Comparison of ENCODE assay signal across 8 cellular contexts in the genomic region with DNA sequence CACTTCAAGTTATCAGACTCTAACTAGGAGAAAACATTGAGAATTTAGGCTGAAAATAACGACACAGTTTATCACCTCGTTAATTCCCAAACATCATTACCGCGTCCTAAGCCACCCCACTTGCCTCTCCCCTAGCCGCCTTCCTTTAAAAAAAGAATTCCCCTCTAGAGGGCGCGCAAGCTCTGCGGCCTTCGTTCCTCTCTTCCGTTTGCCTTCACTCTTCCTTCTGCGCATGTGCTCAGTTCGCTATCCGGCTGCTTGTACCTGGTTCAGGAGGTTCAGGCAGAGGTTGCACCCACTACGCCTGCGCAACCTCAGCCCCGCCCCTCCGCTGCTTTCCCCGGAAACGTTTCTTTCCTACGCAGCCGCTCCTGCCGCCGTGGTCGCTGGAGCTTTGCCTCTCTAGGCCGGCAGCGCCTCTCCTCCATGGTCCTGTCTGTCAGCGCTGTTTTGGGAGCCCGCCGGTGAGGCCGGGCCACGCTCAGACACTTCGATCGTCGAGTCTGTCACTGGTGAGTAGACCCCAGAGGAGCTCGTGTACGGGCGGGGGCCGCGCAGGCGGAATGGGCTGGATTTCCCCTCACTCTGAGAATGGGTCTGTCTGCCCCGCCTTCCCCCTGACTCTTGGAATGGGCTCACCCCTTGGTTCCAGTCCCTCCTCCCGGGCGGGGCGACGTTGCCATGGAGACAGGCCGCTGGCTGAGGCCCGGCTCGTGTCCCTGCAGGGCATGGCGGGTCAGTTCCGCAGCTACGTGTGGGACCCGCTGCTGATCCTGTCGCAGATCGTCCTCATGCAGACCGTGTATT. TPM values are rescaled to one million over a fixed set of nuclear protein-coding genes. Genes with fewer than 3 reads are reported as not detected.
DNase-seq lines count a peak whose midpoint lies in the region; ATAC-seq, FAIRE-seq and TF ChIP-seq lines count a peak whose summit lies in the region.

A gene (plus strand): TSS at position 353 of the 807 bp plus-strand sequence. CDS start 376 bp downstream, at position 729.

- peak within 1 kb of the TSS; percentile 68 for H2AFZ ChIP-seq in HepG2 (ENCODE audit: low read length)

- FAIRE-seq in HepG2 (lab: Jason Lieb, UNC): peak; percentile 92

- DNase-seq in CD4-positive, alpha-beta memory T cell: peak; percentile 98 to 99 (median 99)
- DNase-seq in NCI-H82 (lab: John Stamatoyannopoulos, UW): peak; percentile 100
- DNase-seq in activated CD4-positive, alpha-beta T cell treated with anti-CD3 and anti-CD28 coated beads, Interleukin-2, amount 50 U/mL, for 48 hours: peak; percentile 99
- peak; percentile 97 to 99 for DNase-seq in dermis microvascular lymphatic vessel endothelial cell (ENCODE audit: low read depth in 2 of 2)
- DNase-seq in HepG2 (ENCODE audit: low spot score): peak; percentile 100
- peak; percentile 98 for DNase-seq in stimulated activated CD4-positive, alpha-beta T cell treated with anti-CD3 and anti-CD28 coated beads, Interleukin-4, amount 100 ng/mL, for 1 hour

- peaks cover 30% of the 10 kb centered on the region for H3K36me3 ChIP-seq in CD4-positive, alpha-beta memory T cell (ENCODE audit: insufficient read depth, low read length)
- peaks cover 17 to 27% of the 10 kb centered on the region in 2 experiments for H3K36me3 ChIP-seq in HepG2 (replicated peaks in 1 of 2; ENCODE audit: control insufficient read depth in 1 of 2, insufficient read depth in 2 of 2, low read length in 2 of 2)

- ATAC-seq in GM19438 (IDR thresholded peaks at IDR 0.05; ENCODE audit: low read depth, unreplicated experiment) (peak; percentile 70), HG03575 (IDR thresholded peaks at IDR 0.05; ENCODE audit: extremely low read depth, insufficient number of reproducible peaks, low FRiP score, unreplicated experiment) (peak; percentile 64), HepG2 (peak; percentile 89)

- H4K20me1 ChIP-seq in HepG2 (ENCODE audit: insufficient read depth, low read length): peaks cover 5% of the 10 kb centered on the region; the same call in 1 of the 2 replicates

- H3K4me1 ChIP-seq in CD4-positive, alpha-beta memory T cell (ENCODE audit: insufficient read depth, low read length): peaks cover 41% of the 10 kb centered on the region
- H3K4me1 ChIP-seq in HepG2 (ENCODE audit: insufficient read depth, low read length): peaks cover 64% of the 10 kb centered on the region

- under 1% methylated on average over 48 of the region's 55 CpGs for WGBS in HepG2 (ENCODE audit: low lambda C conversion rate)

- peaks cover 28 to 59% (median 52%) of the 10 kb centered on the region in 4 donors for H3K4me1 Mint-ChIP-seq in CD4-positive, alpha-beta memory T cell

- H3K79me2 ChIP-seq in HepG2 (ENCODE audit: insufficient read depth, low read length): peaks cover 13% of the 10 kb centered on the region

- H3K9me3 ChIP-seq in CD4-positive, alpha-beta memory T cell (ENCODE audit: control insufficient read depth in 1 of 2, low read length in 2 of 2): no peaks in the 10 kb centered on the region
- no peaks in the 10 kb centered on the region for H3K9me3 ChIP-seq in HepG2 (ENCODE audit: low read length)

- peaks cover 17 to 41% of the 10 kb centered on the region in 2 donors for H3K36me3 Mint-ChIP-seq in CD4-positive, alpha-beta memory T cell

- peak; percentile 99 for TF ChIP-seq CTCF in HepG2 (CRISPR knock-in tag; IDR thresholded peaks at IDR 0.05)

- H3K9ac ChIP-seq in HepG2 (ENCODE audit: insufficient read depth, low read depth, low read length): peak within 1 kb of the TSS; percentile 93

- no peaks in the 10 kb centered on the region for H3K9me3 Mint-ChIP-seq in CD4-positive, alpha-beta memory T cell

- peak within 1 kb of the TSS; percentile 95 to 99 (median 98) for H3K4me3 Mint-ChIP-seq in CD4-positive, alpha-beta memory T cell

- H3K27ac Mint-ChIP-seq in CD4-positive, alpha-beta memory T cell: peak within 1 kb of the TSS; percentile 98 to 100 (median 100)

- TF ChIP-seq RAD21 in HepG2 (CRISPR knock-in tag; IDR thresholded peaks at IDR 0.05): peak; percentile 89

- peak within 1 kb of the TSS; percentile 94 for H3K4me2 ChIP-seq in HepG2 (ENCODE audit: low read depth, low read length)

- intact Hi-C loops in CD4-positive, alpha-beta memory T cell (cut with micrococcal nuclease): loop anchor here (1.0 to 5.0 kb wide), 7 partner anchors 10 to 408 kb away; a partner anchor contains a TSS
- intact Hi-C loops in HepG2 (cut with micrococcal nuclease; ENCODE audit: unreplicated experiment): loop anchor here (1.0 to 5.0 kb wide), 4 partner anchors 40 to 409 kb away; a partner anchor contains a TSS

- TF ChIP-seq EP300 in HepG2 (IDR thresholded peaks at IDR 0.05; ENCODE audit: low read depth in 2 of 2, low read length in 2 of 2): peak; percentile 8 to 29; a peak in 3 of 4 replicates
- TF ChIP-seq EP300 in HepG2 (CRISPR knock-in tag; IDR thresholded peaks at IDR 0.05; ENCODE audit: borderline replicate concordance): peak; percentile 77

- peak; percentile 94 to 98 for TF ChIP-seq POLR2A in HepG2 (IDR thresholded peaks at IDR 0.05; ENCODE audit: insufficient read depth in 1 of 2, low read depth in 2 of 2, low read length in 2 of 2)

- in situ Hi-C loops in HepG2 (cut with HindIII; ENCODE audit: extremely low pct_ligation_motif_present, low pct_unique_long_range_greater_than_20kb): no loop called here

- POLR2A ChIA-PET in CD4-positive, alpha-beta memory T cell (lab: Charles Lee; ENCODE audit: partially characterized antibody): interaction anchor here (0.8 to 11.0 kb wide), 28 partner anchors 9 to 609 kb away, joined by 3 to 179 read pairs (median 6); a partner anchor contains a TSS
- POLR2A ChIA-PET in HepG2 (lab: Yijun Ruan, JAX): interaction anchor here (1.0 to 29.5 kb wide), 20 partner anchors 8 to 429 kb away, joined by 3 to 1422 read pairs (median 7); a partner anchor contains a TSS

- H3K27ac ChIP-seq in CD4-positive, alpha-beta memory T cell (ENCODE audit: low read depth, low read length): peak within 1 kb of the TSS; percentile 97
- H3K27ac ChIP-seq in HepG2 (ENCODE audit: extremely low read length, insufficient read depth, low read length): peak within 1 kb of the TSS; percentile 92

- H3K4me3 ChIP-seq in CD4-positive, alpha-beta memory T cell (ENCODE audit: low read length in 2 of 2): peak within 1 kb of the TSS; percentile 67 to 83
- peak within 1 kb of the TSS; percentile 78 to 95 (median 91) for H3K4me3 ChIP-seq in HepG2 (replicated peaks in 1 of 3; ENCODE audit: insufficient read depth in 1 of 3, low read depth in 2 of 3, low read length in 3 of 3)

- H3K27me3 Mint-ChIP-seq in CD4-positive, alpha-beta memory T cell: no peaks in the 10 kb centered on the region

- CTCF ChIA-PET in CD4-positive, alpha-beta memory T cell (lab: Charles Lee; ENCODE audit: partially characterized antibody): interaction anchor here (0.7 to 20.6 kb wide), 28 partner anchors 9 to 408 kb away, joined by 3 to 543 read pairs (median 6); a partner anchor contains a TSS
- CTCF ChIA-PET in HepG2 (lab: Yijun Ruan, JAX; ENCODE audit: low intra/inter-chr PET ratio, low total read pairs): interaction anchor here (0.8 to 2.8 kb wide), 5 partner anchors 11 to 451 kb away, joined by 3 to 22 read pairs (median 4); no protein-coding TSS in a partner anchor

- H3K27me3 ChIP-seq in CD4-positive, alpha-beta memory T cell (ENCODE audit: insufficient read depth, low read length): no peaks in the 10 kb centered on the region
- H3K27me3 ChIP-seq in HepG2 (ENCODE audit: control insufficient read depth in 1 of 2, insufficient read depth in 2 of 2, low read length in 2 of 2): no peaks in the 10 kb centered on the region; a peak in 2 of 5 replicates

- TSS peak; percentile 67 for BruUV-seq in HepG2 (replicated peaks; lab: Mats Ljungman, UMichigan)

RNA-seq across cellular contexts. Expression of the gene that starts here (rescaled TPM):
- total RNA-seq in CD4-positive, alpha-beta memory T cell: 10 to 100 TPM; 56.4 to 56.6 TPM
- polyA plus RNA-seq in CD4-positive, alpha-beta memory T cell: 10 to 100 TPM; 24.7 to 30.2 TPM
- total RNA-seq in dermis microvascular lymphatic vessel endothelial cell: 16.6 and 24.0 TPM in 2 replicates
- 22.0 and 38.3 TPM in 2 replicates for total RNA-seq in HepG2 (2016; rRNA removed; fragmentation: Illumina TruSeq; extraction: Trizol)
- 17.7 and 19.7 TPM in 2 replicates for total RNA-seq in HepG2 (2016; cell fraction: cytosol; rRNA removed; fragmentation: Illumina TruSeq; extraction: Trizol; ENCODE audit: low read depth)
- total RNA-seq in HepG2 (2016; cell fraction: insoluble cytoplasmic fraction; rRNA removed; fragmentation: Illumina TruSeq; extraction: Trizol): 22.2 and 38.4 TPM in 2 replicates
- 35.6 and 38.6 TPM in 2 replicates for total RNA-seq in HepG2 (2016; cell fraction: membrane; rRNA removed; fragmentation: Illumina TruSeq; extraction: Trizol)
- 39.9 and 40.9 TPM in 2 replicates for total RNA-seq in HepG2 (2016; cell fraction: nucleus; rRNA removed; fragmentation: Illumina TruSeq; extraction: Trizol)
- 65.6 and 75.9 TPM in 2 replicates for polyA plus RNA-seq in HepG2 (2011; rRNA removed)
- 66.7 and 88.3 TPM in 2 replicates for polyA plus RNA-seq in HepG2 (2011; cell fraction: cytosol; rRNA removed)
- polyA plus RNA-seq in HepG2 (2011; cell fraction: nucleus; rRNA removed): 46.0 and 49.6 TPM in 2 replicates
- 22.5 and 24.8 TPM in 2 replicates for polyA plus RNA-seq in HepG2 (2012)
- polyA plus RNA-seq in HepG2 (2016; cell fraction: cytosol; fragmentation: Illumina TruSeq; extraction: Trizol; ENCODE audit: low read depth): 16.5 and 19.7 TPM in 2 replicates
- polyA plus RNA-seq in HepG2 (2016; cell fraction: insoluble cytoplasmic fraction; fragmentation: Illumina TruSeq; extraction: Trizol; ENCODE audit: low read depth): 24.3 and 27.0 TPM in 2 replicates
- 29.1 and 31.7 TPM in 2 replicates for polyA plus RNA-seq in HepG2 (2016; cell fraction: membrane; fragmentation: Illumina TruSeq; extraction: Trizol; ENCODE audit: low read depth)
- polyA plus RNA-seq in HepG2 (2016; cell fraction: nucleus; fragmentation: Illumina TruSeq; extraction: Trizol; ENCODE audit: insufficient read depth, low read depth): 41.1 and 42.9 TPM in 2 replicates
- polyA minus RNA-seq in HepG2 (2011; rRNA and poly(A)+ RNA removed; ENCODE audit: low replicate concordance): 127 and 240 TPM in 2 replicates
- 35.0 and 40.9 TPM in 2 replicates for polyA minus RNA-seq in HepG2 (2011; cell fraction: cytosol; rRNA and poly(A)+ RNA removed)
- polyA minus RNA-seq in HepG2 (2011; cell fraction: nucleus; rRNA and poly(A)+ RNA removed): 56.0 and 62.5 TPM in 2 replicates

Comparison
In these comparisons a context has a peak if more than half of its experiments do, and no peak if none do; other contexts are left out.
1. Peak in every context shown above with its lines: DNase-seq, ATAC-seq, H3K4me3 ChIP-seq and H3K27ac ChIP-seq.